10 cellular contexts compared by ENCODE assay signal in the genomic region with DNA sequence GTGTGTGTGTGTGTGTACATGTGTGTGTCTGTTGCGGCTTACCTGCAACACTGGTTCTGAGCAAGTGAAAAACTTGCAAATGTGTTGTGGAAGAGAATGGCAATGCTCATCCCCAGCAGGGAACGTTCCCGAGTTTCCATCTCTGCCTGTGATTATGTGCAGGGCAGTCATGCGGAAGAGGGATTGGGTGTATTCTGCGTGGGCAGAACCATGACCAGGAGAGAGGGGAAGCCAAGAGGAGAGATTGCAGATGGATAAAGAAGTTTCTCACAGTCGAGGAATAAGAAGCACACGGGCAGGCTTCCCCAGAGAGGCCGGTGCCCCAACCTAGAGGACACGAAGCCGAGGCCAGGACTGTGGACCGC.
A peak's percentile ranks its signal among the peaks of the same experiment; 100 is the strongest.
DNase-seq lines count a peak whose midpoint lies in the region; ATAC-seq and TF ChIP-seq lines count a peak whose summit lies in the region.
"Had no signal": no experiment of that assay in that cellular context is flagged by ENCODE, and none has a peak within 500 bp of the region (broad histone marks: within the 10 kb centered on the region; RNA-seq: fewer than 3 reads in every experiment).

No MANE protein-coding gene starts in this region.

- peaks cover 54 to 61% of the 10 kb centered on the region in 2 experiments for H3K4me1 ChIP-seq in SK-N-SH (ENCODE audit: control insufficient read depth in 1 of 2, insufficient read depth in 2 of 2, low read depth in 1 of 2, low read length in 1 of 2)
- peaks cover 40 to 71% of the 10 kb centered on the region in 2 donors for H3K4me1 ChIP-seq in uterus

- DNase-seq in SK-N-SH, result no peak
- DNase-seq in fibroblast of gingiva (ENCODE audit: low read depth), result peak; percentile 60
- DNase-seq in nephron progenitor cell, result no peak
- peak in 1 of 2 donors; percentile 56 for DNase-seq in uterus
- DNase-seq: GOT3 had no signal

- peaks cover 77% of the 10 kb centered on the region for H4K20me1 ChIP-seq in SK-N-SH (ENCODE audit: insufficient read depth)

- H2AFZ ChIP-seq in SK-N-SH (ENCODE audit: low read depth), result no peak overlapping the region

- peaks cover 35% of the 10 kb centered on the region for H3K36me3 Mint-ChIP-seq in nephron progenitor cell (ENCODE audit: low read depth)

- no peaks in the 10 kb centered on the region for H3K9me2 ChIP-seq in SK-N-SH

- H3K4me1 Mint-ChIP-seq in nephron progenitor cell, result peaks cover 98% of the 10 kb centered on the region

- H3K36me3 ChIP-seq in SK-N-SH (replicated peaks in 1 of 2; ENCODE audit: control insufficient read depth in 1 of 2, insufficient read depth in 2 of 2, low read length in 1 of 2) (no peaks in the 10 kb centered on the region), uterus (no peaks in the 10 kb centered on the region)

- POLR2A ChIA-PET in SK-N-SH (lab: Yijun Ruan, JAX), result interaction anchor here (1.0 kb wide), 1 partner anchor 68 kb away, joined by 3 read pairs; no protein-coding TSS in a partner anchor

- no peak for TF ChIP-seq EP300 in SK-N-SH (IDR thresholded peaks at IDR 0.05; ENCODE audit: borderline replicate concordance in 1 of 2, low read depth in 1 of 2, low read length in 1 of 2)

- H3K4me3 ChIP-seq in SK-N-SH (ENCODE audit: low read depth in 2 of 2, low read length in 1 of 2), result no peak overlapping the region
- peak overlapping the region in 1 of 2 donors; percentile 4 for H3K4me3 ChIP-seq in uterus

- no peaks in the 10 kb centered on the region for H3K27me3 ChIP-seq in SK-N-SH (ENCODE audit: insufficient read depth)
- no peaks in the 10 kb centered on the region for H3K27me3 ChIP-seq in uterus

- peaks cover 9% of the 10 kb centered on the region for H3K27me3 Mint-ChIP-seq in nephron progenitor cell (ENCODE audit: low read depth, poor library complexity)

- H3F3A ChIP-seq in SK-N-SH (replicated peaks; ENCODE audit: insufficient read depth), result peaks cover 6% of the 10 kb centered on the region

- 80% methylated on average over 10 of the region's 11 CpGs for WGBS in SK-N-SH (ENCODE audit: low lambda C conversion rate)

- peak overlapping the region; percentile 31 for H3K4me3 Mint-ChIP-seq in nephron progenitor cell

- H3K27ac ChIP-seq in SK-N-SH (ENCODE audit: low read depth in 2 of 2, low read length in 1 of 2), result peak overlapping the region; percentile 45 to 52; a peak in 3 of 4 replicates
- peak overlapping the region; percentile 91 to 99 for H3K27ac ChIP-seq in uterus
- H3K27ac ChIP-seq: 22Rv1 had no signal

- CTCF ChIA-PET in SK-N-SH (lab: Yijun Ruan, JAX), result interaction anchor here (0.7 to 12.9 kb wide), 33 partner anchors 11 to 640 kb away, joined by 3 to 211 read pairs (median 5); no protein-coding TSS in a partner anchor

- H3K4me2 ChIP-seq in SK-N-SH, result peak overlapping the region; percentile 43; the same call in 1 of the 2 replicates

- peaks cover 94% of the 10 kb centered on the region for H3K79me2 ChIP-seq in SK-N-SH (ENCODE audit: insufficient read depth)

- ATAC-seq in SK-N-SH treated with all-trans-retinoic acid at 6 μM for 48 hours (no peak), GM18870 (IDR thresholded peaks at IDR 0.05; ENCODE audit: unreplicated experiment) (no peak), HG02571 (IDR thresholded peaks at IDR 0.05; ENCODE audit: unreplicated experiment) (no peak), GM21619 (IDR thresholded peaks at IDR 0.05; ENCODE audit: unreplicated experiment) (no peak)

- TF ChIP-seq CTCF in SK-N-SH (IDR thresholded peaks at IDR 0.05), result no peak
- TF ChIP-seq CTCF in nephron progenitor cell (IDR thresholded peaks at IDR 0.05), result no peak
- no peak for TF ChIP-seq CTCF in uterus (IDR thresholded peaks at IDR 0.05)

- no peak for TF ChIP-seq RAD21 in SK-N-SH (IDR thresholded peaks at IDR 0.05; ENCODE audit: low read length)

- peak in 1 of 2 donors; percentile 18 for TF ChIP-seq POLR2A in uterus (IDR thresholded peaks at IDR 0.05)

- intact Hi-C loops in uterus (cut with DNase I; ENCODE audit: low total_unique reads), result no loop called here

- peak overlapping the region; percentile 72 for H3K27ac Mint-ChIP-seq in nephron progenitor cell

- H3K9me3 Mint-ChIP-seq in nephron progenitor cell, result no peaks in the 10 kb centered on the region

- H3K9me3 ChIP-seq in SK-N-SH (no peaks in the 10 kb centered on the region), uterus (no peaks in the 10 kb centered on the region)

- no peak overlapping the region for H3K9ac ChIP-seq in SK-N-SH

TF ChIP-seq in SK-N-SH, 30 proteins besides CTCF, POLR2A, EP300 and RAD21 (continues in another document):
- TF ChIP-seq GATA2 (CRISPR knock-in tag; IDR thresholded peaks at IDR 0.05) (no peak), REST (IDR thresholded peaks at IDR 0.05; ENCODE audit: low read depth, low read length) (no peak), MEF2A (IDR thresholded peaks at IDR 0.05; ENCODE audit: borderline replicate concordance, low read depth) (no peak), MXI1 (IDR thresholded peaks at IDR 0.05; ENCODE audit: low read depth, low read length) (no peak), SMC3 (IDR thresholded peaks at IDR 0.05; ENCODE audit: low read depth, low read length) (no peak), FOXJ3 (CRISPR knock-in tag; IDR thresholded peaks at IDR 0.05) (no peak), GABPA (IDR thresholded peaks at IDR 0.05; ENCODE audit: low read depth) (no peak), JUND (IDR thresholded peaks at IDR 0.05) (no peak)
- TF ChIP-seq, protein P1, sequence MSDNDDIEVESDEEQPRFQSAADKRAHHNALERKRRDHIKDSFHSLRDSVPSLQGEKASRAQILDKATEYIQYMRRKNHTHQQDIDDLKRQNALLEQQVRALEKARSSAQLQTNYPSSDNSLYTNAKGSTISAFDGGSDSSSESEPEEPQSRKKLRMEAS (IDR thresholded peaks at IDR 0.05; ENCODE audit: low read depth), result no peak

TF ChIP-seq in SK-N-SH treated with all-trans-retinoic acid at 6 μM for 48 hours, 23 proteins besides CTCF, POLR2A, EP300 and RAD21:
- TF ChIP-seq ESRRG (CRISPR knock-in tag; IDR thresholded peaks at IDR 0.05) (no peak), PPARA (CRISPR knock-in tag; IDR thresholded peaks at IDR 0.05; ENCODE audit: borderline replicate concordance) (no peak), ZC3H10 (CRISPR knock-in tag; IDR thresholded peaks at IDR 0.05) (no peak), CSDC2 (CRISPR knock-in tag; IDR thresholded peaks at IDR 0.05) (no peak), SNAI2 (CRISPR knock-in tag; IDR thresholded peaks at IDR 0.05) (no peak), BACH2 (CRISPR knock-in tag; IDR thresholded peaks at IDR 0.05; ENCODE audit: borderline replicate concordance) (no peak), ZNF8 (CRISPR knock-in tag; IDR thresholded peaks at IDR 0.05) (no peak)
- TF ChIP-seq, protein P2, sequence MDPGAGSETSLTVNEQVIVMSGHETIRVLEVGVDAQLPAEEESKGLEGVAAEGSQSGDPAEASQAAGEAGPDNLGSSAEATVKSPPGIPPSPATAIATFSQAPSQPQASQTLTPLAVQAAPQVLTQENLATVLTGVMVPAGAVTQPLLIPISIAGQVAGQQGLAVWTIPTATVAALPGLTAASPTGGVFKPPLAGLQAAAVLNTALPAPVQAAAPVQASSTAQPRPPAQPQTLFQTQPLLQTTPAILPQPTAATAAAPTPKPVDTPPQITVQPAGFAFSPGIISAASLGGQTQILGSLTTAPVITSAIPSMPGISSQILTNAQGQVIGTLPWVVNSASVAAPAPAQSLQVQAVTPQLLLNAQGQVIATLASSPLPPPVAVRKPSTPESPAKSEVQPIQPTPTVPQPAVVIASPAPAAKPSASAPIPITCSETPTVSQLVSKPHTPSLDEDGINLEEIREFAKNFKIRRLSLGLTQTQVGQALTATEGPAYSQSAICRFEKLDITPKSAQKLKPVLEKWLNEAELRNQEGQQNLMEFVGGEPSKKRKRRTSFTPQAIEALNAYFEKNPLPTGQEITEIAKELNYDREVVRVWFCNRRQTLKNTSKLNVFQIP (CRISPR knock-in tag; IDR thresholded peaks at IDR 0.05; ENCODE audit: borderline replicate concordance, low read depth), result no peak
TF ChIP-seq in SK-N-SH treated with all-trans-retinoic acid at 6 μM for 48 hours: peak in this region for 0.
